In the genomic region with DNA sequence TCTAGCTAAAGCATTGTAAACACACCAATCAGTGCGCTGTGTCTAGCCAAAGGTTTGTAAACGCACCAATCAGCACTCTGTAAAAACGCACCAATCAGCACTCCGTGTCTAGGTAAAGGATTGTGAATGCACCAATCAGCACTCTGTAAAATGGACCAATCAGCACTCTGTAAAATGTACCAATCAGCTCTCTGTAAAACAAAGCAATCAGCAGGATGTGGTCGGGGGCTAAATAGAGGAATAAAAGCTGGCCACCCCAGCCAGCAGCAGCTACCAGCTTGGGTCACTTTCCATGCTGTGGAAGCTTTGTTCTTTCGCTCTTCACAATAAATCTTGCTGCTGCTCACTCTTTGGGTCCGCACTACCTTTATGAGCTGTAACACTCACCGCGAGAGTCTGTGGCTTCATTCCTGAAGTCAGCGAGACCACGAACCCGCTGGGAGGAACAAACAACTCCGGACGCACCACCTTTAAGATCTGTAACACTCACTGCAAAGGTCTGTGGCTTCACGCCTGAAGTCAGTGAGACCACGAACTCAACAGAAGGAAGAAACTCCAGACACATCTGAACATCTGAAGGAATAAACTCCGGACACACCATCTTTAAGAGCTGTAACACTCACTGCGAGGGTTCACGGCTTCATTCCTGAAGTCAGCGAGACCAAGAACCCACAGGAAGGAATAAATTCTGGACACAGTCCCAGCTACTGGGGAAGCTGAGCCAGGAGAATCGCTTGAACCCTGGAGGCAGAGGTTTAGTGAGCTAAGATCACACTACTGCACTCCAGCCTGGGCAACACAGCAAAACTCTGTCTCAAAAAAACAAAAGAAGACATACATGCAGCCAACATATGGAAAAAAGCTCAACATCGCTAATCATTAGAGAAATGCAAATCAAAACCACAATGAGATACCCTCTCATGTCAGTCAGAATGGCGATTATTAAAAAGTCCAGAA, we compare ENCODE assay signal across 10 cellular contexts. TPM values are rescaled to one million over a fixed set of nuclear protein-coding genes. Genes with fewer than 3 reads are reported as not detected.
A peak's percentile ranks its signal among the peaks of the same experiment; 100 is the strongest.
DNase-seq lines count a peak whose midpoint lies in the region; ATAC-seq and TF ChIP-seq lines count a peak whose summit lies in the region.
"Not testable (repeated sequence)": the region's sequence is repeated elsewhere in the genome, so short reads cannot be mapped to it uniquely, and the experiment has no call there.
"Had no signal": no experiment of that assay in that cellular context is flagged by ENCODE, and none has a peak within 500 bp of the region (broad histone marks: within the 10 kb centered on the region; RNA-seq: fewer than 3 reads in every experiment).

No MANE protein-coding gene starts in this region.

- H3K36me3 ChIP-seq in CD8-positive, alpha-beta T cell (ENCODE audit: insufficient read depth, low read length); osteoblast (ENCODE audit: insufficient read depth, low read length): not testable (repeated sequence)

- H3K27ac ChIP-seq in CD8-positive, alpha-beta T cell (ENCODE audit: low read depth, low read length); osteoblast (ENCODE audit: low read depth, low read length): not testable (repeated sequence)

- H3K4me3 Mint-ChIP-seq in CD8-positive, alpha-beta T cell, result not testable (repeated sequence)
- peak overlapping the region in 2 of 3 donors; percentile 38 to 58 for H3K4me3 Mint-ChIP-seq in T-cell
- H3K4me3 Mint-ChIP-seq in activated naive CD4-positive, alpha-beta T cell treated with anti-CD3 and anti-CD28 coated beads, Interleukin-2, amount 10 ng/mL, durations not matched to agents 7 days and 5 days, result peak overlapping the region; percentile 8

- not testable (repeated sequence) for H3K4me2 ChIP-seq in osteoblast (ENCODE audit: insufficient read depth, low read length)

- H3K4me1 Mint-ChIP-seq in CD8-positive, alpha-beta T cell (ENCODE audit: low read depth), result peaks cover 13% of the 10 kb centered on the region
- H3K4me1 Mint-ChIP-seq in T-cell, result peaks cover 6 to 13% (median 12%) of the 10 kb centered on the region in 3 donors
- peaks cover 19% of the 10 kb centered on the region for H3K4me1 Mint-ChIP-seq in activated naive CD4-positive, alpha-beta T cell treated with anti-CD3 and anti-CD28 coated beads, Interleukin-2, amount 10 ng/mL, durations not matched to agents 7 days and 5 days

- not testable (repeated sequence) for H3K27me3 Mint-ChIP-seq in CD8-positive, alpha-beta T cell (ENCODE audit: low read depth); T-cell
- peaks cover 17% of the 10 kb centered on the region for H3K27me3 Mint-ChIP-seq in activated naive CD4-positive, alpha-beta T cell treated with anti-CD3 and anti-CD28 coated beads, Interleukin-2, amount 10 ng/mL, durations not matched to agents 7 days and 5 days

- H2AFZ ChIP-seq in osteoblast (ENCODE audit: low read length), result peak overlapping the region; percentile 35

- H3K4me3 ChIP-seq in CD8-positive, alpha-beta T cell (ENCODE audit: low read depth, low read length); osteoblast (ENCODE audit: insufficient read depth, low read length): not testable (repeated sequence)

- H3K27ac Mint-ChIP-seq in CD8-positive, alpha-beta T cell, result peak overlapping the region; percentile 50
- peak overlapping the region in 1 of 2 donors; percentile 0 for H3K27ac Mint-ChIP-seq in T-cell
- peak overlapping the region; percentile 36 for H3K27ac Mint-ChIP-seq in activated naive CD4-positive, alpha-beta T cell treated with anti-CD3 and anti-CD28 coated beads, Interleukin-2, amount 10 ng/mL, durations not matched to agents 7 days and 5 days

- not testable (repeated sequence) for H3K9me3 Mint-ChIP-seq in CD8-positive, alpha-beta T cell; T-cell; activated naive CD4-positive, alpha-beta T cell treated with anti-CD3 and anti-CD28 coated beads, Interleukin-2, amount 10 ng/mL, durations not matched to agents 7 days and 5 days

- intact Hi-C loops in CD8-positive, alpha-beta T cell (cut with DNase I, micrococcal nuclease), result not testable (repeated sequence)

- POLR2A ChIA-PET in CD8-positive, alpha-beta T cell (lab: Charles Lee), result interaction anchor here (0.7 kb wide), 1 partner anchor 20 kb away, joined by 3 read pairs; no protein-coding TSS in a partner anchor
- POLR2A ChIA-PET in T-cell (lab: Charles Lee), result not testable (repeated sequence)

- DNase-seq in CD8-positive, alpha-beta T cell, result peak in 2 of 7 experiments; percentile 17 to 60
- peak in 25 of 34 experiments; percentile 0 to 54 (median 19) for DNase-seq in T-cell
- DNase-seq in activated CD4-positive, alpha-beta T cell treated with anti-CD3 and anti-CD28 coated beads, Interleukin-2, amount 50 U/mL, for 48 hours, result peak; percentile 9 to 18
- peak; percentile 35 to 40 for DNase-seq in activated T-cell treated with anti-CD3 and anti-CD28 coated beads, Interleukin-2, amount 50 U/mL, for 48 hours
- peak; percentile 51 for DNase-seq in activated naive CD4-positive, alpha-beta T cell treated with anti-CD3 and anti-CD28 coated beads, Interleukin-2, amount 10 ng/mL, durations not matched to agents 7 days and 5 days
- peak; percentile 22 for DNase-seq in central memory CD4-positive, alpha-beta T cell
- DNase-seq in osteoblast (ENCODE audit: insufficient read length, low spot score, missing footprints), result not testable (repeated sequence)

- peaks cover 13% of the 10 kb centered on the region for H3K4me1 ChIP-seq in CD8-positive, alpha-beta T cell (ENCODE audit: insufficient read depth, low read length)
- H3K4me1 ChIP-seq in osteoblast (ENCODE audit: insufficient read depth, low read length), result not testable (repeated sequence)

- not testable (repeated sequence) for H3K36me3 Mint-ChIP-seq in CD8-positive, alpha-beta T cell; T-cell; activated naive CD4-positive, alpha-beta T cell treated with anti-CD3 and anti-CD28 coated beads, Interleukin-2, amount 10 ng/mL, durations not matched to agents 7 days and 5 days

- not testable (repeated sequence) for H3K79me2 ChIP-seq in osteoblast (ENCODE audit: insufficient read depth, low read length)

- not testable (repeated sequence) for TF ChIP-seq CTCF in CD8-positive, alpha-beta T cell (IDR thresholded peaks at IDR 0.05); osteoblast (IDR thresholded peaks at IDR 0.05; ENCODE audit: extremely low read depth, low read depth, low read length)

- CTCF ChIA-PET in CD8-positive, alpha-beta T cell (lab: Charles Lee), result interaction anchor here (1.4 to 1.6 kb wide), 2 partner anchors 17 to 174 kb away, joined by 3 to 4 read pairs; no protein-coding TSS in a partner anchor
- CTCF ChIA-PET in T-cell (lab: Charles Lee), result interaction anchor here in 1 of 2 donors (1.2 kb wide), 1 partner anchor 174 kb away, joined by 3 read pairs; no protein-coding TSS in a partner anchor
- CTCF ChIA-PET in activated naive CD4-positive, alpha-beta T cell treated with anti-CD3 and anti-CD28 coated beads, Interleukin-2, amount 10 ng/mL, durations not matched to agents 7 days and 5 days (lab: Charles Lee), result interaction anchor here (0.6 to 3.1 kb wide), 3 partner anchors 17 to 174 kb away, joined by 3 to 11 read pairs (median 7); no protein-coding TSS in a partner anchor

- peak; percentile 44 for ATAC-seq in CD8-positive, alpha-beta T cell
- not testable (repeated sequence) for ATAC-seq in T-cell (replicated peaks in 1 of 4)

- not testable (repeated sequence) for H3K9me3 ChIP-seq in CD8-positive, alpha-beta T cell (ENCODE audit: low read length); osteoblast (ENCODE audit: low read depth, low read length)

- not testable (repeated sequence) for H3K27me3 ChIP-seq in CD8-positive, alpha-beta T cell (ENCODE audit: insufficient read depth, low read length); osteoblast (ENCODE audit: insufficient read depth, low read length)

- H4K20me1 ChIP-seq in osteoblast (ENCODE audit: insufficient read depth, low read length), result not testable (repeated sequence)

RNA-seq across cellular contexts. Expression of gene SPSB4, which starts 33.5 kb away (rescaled TPM):
- total RNA-seq in CD8-positive, alpha-beta T cell, result not detected
- total RNA-seq in T-cell (not detected), osteoblast (not detected in 2 replicates)
- total RNA-seq: B cell, Calu3, OCI-LY7 had no signal
